ENCODE assay signal across 13 cellular contexts in the genomic region with DNA sequence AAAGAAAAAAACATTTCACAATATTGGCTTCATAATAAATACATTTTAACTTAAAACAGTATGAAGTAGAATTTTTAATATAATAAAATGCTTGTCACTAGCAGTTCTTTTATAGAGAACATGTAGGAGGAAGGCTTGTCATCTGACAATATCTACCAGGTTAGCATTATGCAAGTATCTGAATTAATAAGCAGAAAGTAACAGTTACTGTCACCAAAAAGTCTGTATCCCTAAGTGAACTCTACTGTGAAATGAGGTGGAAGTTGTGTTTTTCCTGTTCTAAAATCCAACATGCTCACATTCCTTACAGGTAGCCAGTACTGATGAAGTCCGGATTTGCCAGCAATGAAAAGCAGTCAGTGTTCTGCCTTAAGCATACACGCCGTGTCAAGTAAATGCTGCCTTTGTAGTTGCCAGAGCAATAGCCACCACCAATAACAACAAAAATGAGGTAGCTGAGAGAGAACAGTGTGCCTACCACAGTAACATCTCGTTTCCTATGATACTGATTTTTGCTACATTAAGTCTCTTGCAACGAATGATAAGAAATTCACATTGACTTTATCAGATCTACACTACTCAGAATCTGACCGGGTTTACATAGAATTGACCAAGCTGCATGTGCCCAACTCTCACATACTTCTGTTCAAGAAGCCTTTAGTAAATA.
DNase-seq lines count a peak whose midpoint lies in the region; ATAC-seq lines count a peak whose summit lies in the region.
"Had no signal": no experiment of that assay in that cellular context is flagged by ENCODE, and none has a peak within 500 bp of the region (broad histone marks: within the 10 kb centered on the region; RNA-seq: fewer than 3 reads in every experiment).

No MANE protein-coding gene starts in this region.

- CTCF ChIA-PET in activated CD8-positive, alpha-beta T cell treated with anti-CD3 and anti-CD28 coated beads, Interleukin-2, amount 10 ng/mL, durations not matched to agents 7 days and 5 days (lab: Charles Lee) = interaction anchor here (0.6 to 1.7 kb wide), 2 partner anchors 77 to 91 kb away, joined by 3 to 4 read pairs; no protein-coding TSS in a partner anchor

- no peak overlapping the region for H3K9ac ChIP-seq in GM23248

- peaks cover 21% of the 10 kb centered on the region for H3K4me1 Mint-ChIP-seq in activated CD8-positive, alpha-beta T cell treated with anti-CD3 and anti-CD28 coated beads, Interleukin-2, amount 10 ng/mL, durations not matched to agents 7 days and 5 days (ENCODE audit: low read depth)

- no peak overlapping the region for H3K4me2 ChIP-seq in GM23248 (ENCODE audit: unreplicated experiment)

- no peaks in the 10 kb centered on the region for H3K9me2 ChIP-seq in GM23248 (ENCODE audit: insufficient read depth)

- H4K20me1 ChIP-seq in GM23248 (ENCODE audit: insufficient read depth) = 0 out of 2 replicates have a peak, but pooled peaks cover 3% of the 10 kb centered on the region

- H3K9me3 Mint-ChIP-seq in activated CD8-positive, alpha-beta T cell treated with anti-CD3 and anti-CD28 coated beads, Interleukin-2, amount 10 ng/mL, durations not matched to agents 7 days and 5 days (ENCODE audit: insufficient read depth) = no peaks in the 10 kb centered on the region

- no peak overlapping the region for H3K4me3 Mint-ChIP-seq in activated CD8-positive, alpha-beta T cell treated with anti-CD3 and anti-CD28 coated beads, Interleukin-2, amount 10 ng/mL, durations not matched to agents 7 days and 5 days

- H3F3A ChIP-seq in GM23248 (ENCODE audit: insufficient read depth) = no peaks in the 10 kb centered on the region

- H3K27ac ChIP-seq in GM23248 = no peak overlapping the region

- H3K36me3 ChIP-seq in GM23248 (ENCODE audit: low read depth) = no peaks in the 10 kb centered on the region

- DNase-seq in Right ventricle myocardium inferior (ENCODE audit: missing footprints) (no peak), Right ventricle myocardium superior (no peak), left kidney (ENCODE audit: low read depth, low spot score) (peak; percentile 69), superior temporal gyrus (ENCODE audit: extremely low spot score) (peak; percentile 71), GM23248 (no peak), medulla oblongata (ENCODE audit: extremely low spot score) (no peak), posterior cingulate gyrus (no peak)
- no peak for DNase-seq in activated CD8-positive, alpha-beta T cell treated with anti-CD3 and anti-CD28 coated beads, Interleukin-2, amount 10 ng/mL, durations not matched to agents 7 days and 5 days
- DNase-seq: activated CD4-positive, CD25-positive, alpha-beta regulatory T cell; glutamatergic neuron; NCI-H1436; NCI-H526 treated with DMSO at 0.1 percent for 48 hours; SHP77 had no signal

- no peak overlapping the region for H3K27ac Mint-ChIP-seq in activated CD8-positive, alpha-beta T cell treated with anti-CD3 and anti-CD28 coated beads, Interleukin-2, amount 10 ng/mL, durations not matched to agents 7 days and 5 days

- POLR2A ChIA-PET in activated CD8-positive, alpha-beta T cell treated with anti-CD3 and anti-CD28 coated beads, Interleukin-2, amount 10 ng/mL, durations not matched to agents 7 days and 5 days (lab: Charles Lee) = interaction anchor here (1.2 kb wide), 1 partner anchor 149 kb away, joined by 4 read pairs; no protein-coding TSS in a partner anchor

- no peaks in the 10 kb centered on the region for H3K27me3 Mint-ChIP-seq in activated CD8-positive, alpha-beta T cell treated with anti-CD3 and anti-CD28 coated beads, Interleukin-2, amount 10 ng/mL, durations not matched to agents 7 days and 5 days (ENCODE audit: low read depth)

- no peak overlapping the region for H2AFZ ChIP-seq in GM23248

- no peak overlapping the region for H3K4me3 ChIP-seq in GM23248

- H3K9me3 ChIP-seq in GM23248 (ENCODE audit: low read depth) = no peaks in the 10 kb centered on the region

- intact Hi-C loops in Right ventricle myocardium inferior (cut with DNase I) (no loop called here), Right ventricle myocardium superior (cut with DNase I) (no loop called here), posterior cingulate gyrus (cut with DNase I) (no loop called here)

- in situ Hi-C loops in GM23248 (cut with MboI) = no loop called here

- WGBS in GM23248 (ENCODE audit: low coverage in 1 of 2, low lambda C conversion rate in 2 of 2, missing lambda C conversion rate in 2 of 2), 2 experiments = 95 to 96% methylated on average over 6 of the region's 6 CpGs

- H3K36me3 Mint-ChIP-seq in activated CD8-positive, alpha-beta T cell treated with anti-CD3 and anti-CD28 coated beads, Interleukin-2, amount 10 ng/mL, durations not matched to agents 7 days and 5 days (ENCODE audit: low read depth) = peaks cover 8% of the 10 kb centered on the region

- H3K27me3 ChIP-seq in GM23248 (replicated peaks; ENCODE audit: insufficient read depth) = no peaks in the 10 kb centered on the region

- H3K4me1 ChIP-seq in GM23248 (ENCODE audit: insufficient read depth) = no peaks in the 10 kb centered on the region

- ATAC-seq in Right ventricle myocardium inferior (peak; percentile 20), Right ventricle myocardium superior (ENCODE audit: poor library complexity) (no peak)
- peak; percentile 85 for ATAC-seq in activated CD8-positive, alpha-beta T cell treated with anti-CD3 and anti-CD28 coated beads, Interleukin-2, amount 10 ng/mL, durations not matched to agents 7 days and 5 days

- H3K79me2 ChIP-seq in GM23248 (ENCODE audit: insufficient read depth) = peaks cover 80% of the 10 kb centered on the region

Comparison
In these comparisons a context has a peak if more than half of its experiments do, and no peak if none do; other contexts are left out.
1. DNase-seq: peak in left kidney (single experiment) and superior temporal gyrus (single experiment); none in Right ventricle myocardium inferior (single experiment), Right ventricle myocardium superior (single experiment), activated CD8-positive, alpha-beta T cell treated with anti-CD3 and anti-CD28 coated beads, Interleukin-2, amount 10 ng/mL, durations not matched to agents 7 days and 5 days (single experiment), GM23248 (single experiment), medulla oblongata (single experiment) and posterior cingulate gyrus (0 of 10).